ENCODE assay signal across 32 cellular contexts in genomic region chr9:126642009-126642744, GRCh38. TPM values are rescaled to one million over a fixed set of nuclear protein-coding genes. Genes with fewer than 3 reads are reported as not detected.
"Had no signal": no experiment of that assay in that cellular context is flagged by ENCODE, and none has a peak within 500 bp of the region (broad histone marks: within the 10 kb centered on the region; RNA-seq: fewer than 3 reads in every experiment).

No MANE protein-coding gene starts in this region.

- H3K27ac Mint-ChIP-seq: activated B cell treated with CpG ODN at 0.5 μM for 24 hours; activated CD8-positive, alpha-beta T cell treated with anti-CD3 and anti-CD28 coated beads for 36 hours; activated naive CD4-positive, alpha-beta T cell treated with anti-CD3 and anti-CD28 coated beads, Interleukin-2, amount 50 U/mL, for 24 hours; activated T-helper 17 cell treated with anti-CD3 and anti-CD28 coated beads, Interleukin-2, amount 50 U/mL, for 72 hours; naive thymus-derived CD8-positive, alpha-beta T cell; stimulated activated memory B cell treated with anti-CD40 and anti-IgM and Interleukin-4, amounts not matched to agents 10 μg/mL and 1 μg/mL and 100 μg/mL, for 72 hours; stimulated activated naive CD8-positive, alpha-beta T cell treated with anti-CD3 and anti-CD28 coated beads, Interleukin-15, amount 100 ng/mL, for 72 hours had no signal

- H3K36me3 Mint-ChIP-seq: activated naive CD4-positive, alpha-beta T cell treated with anti-CD3 and anti-CD28 coated beads, Interleukin-2, amount 50 U/mL, for 24 hours; stimulated activated memory B cell treated with anti-CD40 and anti-IgM and Interleukin-4, amounts not matched to agents 10 μg/mL and 1 μg/mL and 100 μg/mL, for 72 hours had no signal

- H3K4me3 ChIP-seq: right atrium auricular region, smooth muscle cell, upper lobe of left lung had no signal

- FAIRE-seq: colon, endometrium, keratinocyte had no signal

- H3K4me2 ChIP-seq: smooth muscle cell had no signal

- H3K4me1 Mint-ChIP-seq: activated B cell treated with CpG ODN at 0.5 μM for 24 hours; activated T-helper 17 cell treated with anti-CD3 and anti-CD28 coated beads, Interleukin-2, amount 50 U/mL, for 72 hours had no signal

- H3K9ac ChIP-seq: parathyroid adenoma had no signal

- H2AFZ ChIP-seq: parathyroid adenoma had no signal

- H3K4me3 Mint-ChIP-seq: activated B cell treated with CpG ODN at 0.5 μM for 24 hours; activated CD8-positive, alpha-beta T cell treated with anti-CD3 and anti-CD28 coated beads for 36 hours; activated naive CD4-positive, alpha-beta T cell treated with anti-CD3 and anti-CD28 coated beads, Interleukin-2, amount 50 U/mL, for 24 hours; activated T-cell treated with anti-CD3 and anti-CD28 coated beads, Interleukin-2, amount 50 U/mL, for 4 hours; activated T-helper 17 cell treated with anti-CD3 and anti-CD28 coated beads, Interleukin-2, amount 50 U/mL, for 72 hours; naive thymus-derived CD8-positive, alpha-beta T cell; stimulated activated memory B cell treated with anti-CD40 and anti-IgM and Interleukin-4, amounts not matched to agents 10 μg/mL and 1 μg/mL and 100 μg/mL, for 72 hours; stimulated activated naive CD8-positive, alpha-beta T cell treated with anti-CD3 and anti-CD28 coated beads, Interleukin-15, amount 100 ng/mL, for 72 hours had no signal

- DNase-seq: activated B cell treated with CpG ODN at 0.5 μM for 24 hours; activated CD4-positive, alpha-beta T cell treated with anti-CD3 and anti-CD28 coated beads, Interleukin-2, amount 50 U/mL, for 1 hour; activated CD8-positive, alpha-beta T cell treated with anti-CD3 and anti-CD28 coated beads for 36 hours; activated T-cell treated with anti-CD3 and anti-CD28 coated beads, Interleukin-2, amount 50 U/mL, for 4 hours; anterior cingulate cortex; dermis blood vessel endothelial cell; effector CD4-positive, alpha-beta T cell; hippocampal formation; left cardiac atrium; midbrain; naive thymus-derived CD8-positive, alpha-beta T cell; nucleus accumbens; stimulated activated CD4-positive, alpha-beta T cell treated with anti-CD3 and anti-CD28 coated beads, Interleukin-1b, Interleukin-23, amount 100 ng/mL, for 48 hours; stimulated activated CD4-positive, alpha-beta T cell treated with anti-CD3 and anti-CD28 coated beads, Interleukin-4, amount 100 ng/mL, for 4 hours; stimulated activated CD8-positive, alpha-beta memory T cell treated with anti-CD3 and anti-CD28 coated beads, Interleukin-4, amount 100 ng/mL, for 48 hours; stimulated activated naive CD8-positive, alpha-beta T cell treated with anti-CD3 and anti-CD28 coated beads, Interleukin-15, amount 100 ng/mL, for 72 hours; substantia nigra; T-helper 2 cell; upper lobe of left lung had no signal

- H3K79me2 ChIP-seq: parathyroid adenoma had no signal

- H3K9me3 ChIP-seq: right atrium auricular region, upper lobe of left lung had no signal

- H3K4me1 ChIP-seq: parathyroid adenoma had no signal

- H3K9me3 Mint-ChIP-seq: activated B cell treated with CpG ODN at 0.5 μM for 24 hours; activated CD8-positive, alpha-beta T cell treated with anti-CD3 and anti-CD28 coated beads for 36 hours; activated naive CD4-positive, alpha-beta T cell treated with anti-CD3 and anti-CD28 coated beads, Interleukin-2, amount 50 U/mL, for 24 hours; activated T-cell treated with anti-CD3 and anti-CD28 coated beads, Interleukin-2, amount 50 U/mL, for 4 hours; activated T-helper 17 cell treated with anti-CD3 and anti-CD28 coated beads, Interleukin-2, amount 50 U/mL, for 72 hours; naive thymus-derived CD8-positive, alpha-beta T cell; stimulated activated memory B cell treated with anti-CD40 and anti-IgM and Interleukin-4, amounts not matched to agents 10 μg/mL and 1 μg/mL and 100 μg/mL, for 72 hours; stimulated activated naive CD8-positive, alpha-beta T cell treated with anti-CD3 and anti-CD28 coated beads, Interleukin-15, amount 100 ng/mL, for 72 hours had no signal

- H3K27ac ChIP-seq: parathyroid adenoma, right atrium auricular region, upper lobe of left lung had no signal

- H3K36me3 ChIP-seq: right atrium auricular region, upper lobe of left lung had no signal

RNA-seq across cellular contexts. Expression of gene LMX1B, which starts 28.4 kb away (rescaled TPM):
- total RNA-seq: activated B cell treated with CpG ODN at 0.5 μM for 24 hours; activated CD8-positive, alpha-beta T cell treated with anti-CD3 and anti-CD28 coated beads for 36 hours; activated T-cell treated with anti-CD3 and anti-CD28 coated beads, Interleukin-2, amount 50 U/mL, for 4 hours; activated T-helper 17 cell treated with anti-CD3 and anti-CD28 coated beads, Interleukin-2, amount 50 U/mL, for 72 hours; dermis blood vessel endothelial cell; fibroblast of lung; fibroblast of villous mesenchyme; liver; naive thymus-derived CD8-positive, alpha-beta T cell; pulmonary artery endothelial cell; smooth muscle cell had no signal
- polyA plus RNA-seq: fibroblast of lung; liver; naive thymus-derived CD8-positive, alpha-beta T cell; smooth muscle cell had no signal
